Comparison of ENCODE assay signal across 29 cellular contexts in the genomic region with DNA sequence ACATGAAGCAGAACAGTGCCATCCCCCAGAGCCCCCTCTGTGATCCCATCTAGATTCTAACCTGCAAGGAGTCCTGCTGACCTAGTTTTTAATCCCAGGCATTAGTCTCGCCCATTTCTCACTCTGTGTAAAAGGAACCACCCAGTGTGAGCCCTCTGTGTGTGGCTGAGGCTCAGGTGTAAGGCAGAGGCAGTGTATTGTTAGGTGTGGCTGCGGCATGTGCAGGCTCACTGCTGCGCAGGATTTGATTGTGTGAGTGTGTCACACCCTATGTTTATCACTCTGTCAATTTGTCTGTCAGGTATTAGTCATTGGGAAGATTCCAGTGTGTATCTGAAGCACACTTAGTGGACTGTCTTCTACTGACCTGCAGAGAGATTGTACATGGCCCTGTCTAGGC. TPM values are rescaled to one million over a fixed set of nuclear protein-coding genes. Genes with fewer than 3 reads are reported as not detected.
"Had no signal": no experiment of that assay in that cellular context is flagged by ENCODE, and none has a peak within 500 bp of the region (broad histone marks: within the 10 kb centered on the region; RNA-seq: fewer than 3 reads in every experiment).

No MANE protein-coding gene starts in this region.

- ATAC-seq: gastroesophageal sphincter; heart right ventricle; left colon; right cardiac atrium; stimulated activated effector memory CD8-positive, alpha-beta T cell treated with anti-CD3 and anti-CD28 coated beads, Interleukin-12 subunit alpha, Interleukin-12 subunit beta, amount 100 ng/mL, for 72 hours had no signal

- DNase-seq: colonic mucosa; effector CD8-positive, alpha-beta T cell; endodermal cell; heart right ventricle; hippocampal formation; immature natural killer cell; islet precursor cell; kidney glomerular epithelial cell; left colon; right cardiac atrium; sigmoid colon; stimulated activated CD4-positive, alpha-beta T cell treated with anti-CD3 and anti-CD28 coated beads, Interleukin-2, amount 100 ng/mL, for 24 hours; stimulated activated CD4-positive, alpha-beta T cell treated with anti-CD3 and anti-CD28 coated beads, Interleukin-4, amount 100 ng/mL, for 24 hours; upper lobe of left lung had no signal

- H3K4me1 ChIP-seq: colonic mucosa, gastroesophageal sphincter, heart right ventricle, parathyroid adenoma, prostate gland, sigmoid colon, tibial nerve, upper lobe of left lung had no signal

- H3K27me3 ChIP-seq: colonic mucosa, sigmoid colon, tibial nerve, upper lobe of left lung had no signal

- H3K27ac ChIP-seq: colonic mucosa, gastroesophageal sphincter, heart right ventricle, parathyroid adenoma, prostate gland, sigmoid colon, thoracic aorta, tibial nerve, upper lobe of left lung had no signal

- H3K36me3 ChIP-seq: colonic mucosa, gastroesophageal sphincter, heart right ventricle, prostate gland, sigmoid colon, thoracic aorta, tibial nerve, upper lobe of left lung had no signal

- H3K4me3 ChIP-seq: colonic mucosa, gastroesophageal sphincter, heart right ventricle, lung, prostate gland, sigmoid colon, thoracic aorta, tibial nerve, upper lobe of left lung had no signal

RNA-seq across cellular contexts. Expression of a gene that starts 13.7 kb away (rescaled TPM):
- total RNA-seq: chondrocyte; colonic mucosa; endodermal cell; epithelial cell of proximal tubule; gastroesophageal sphincter; heart right ventricle; left colon; liver; lung; mononuclear cell; natural killer cell treated with Interleukin-12 subunit alpha and Interleukin-12 subunit beta and Interleukin-15 and Interleukin-18, amount 100 ng/mL, for 72 hours; neural crest cell; osteoblast; right cardiac atrium; sigmoid colon; skeletal muscle tissue; thoracic aorta; tibial nerve; upper lobe of left lung had no signal
- polyA plus RNA-seq: heart right ventricle, immature natural killer cell, liver, lung, right cardiac atrium, sigmoid colon had no signal

RNA-seq across cellular contexts. Expression of a gene that starts 24.5 kb away (rescaled TPM):
- total RNA-seq: chondrocyte; colonic mucosa; epithelial cell of proximal tubule; gastroesophageal sphincter; heart right ventricle; left colon; liver; lung; mononuclear cell; natural killer cell treated with Interleukin-12 subunit alpha and Interleukin-12 subunit beta and Interleukin-15 and Interleukin-18, amount 100 ng/mL, for 72 hours; neural crest cell; osteoblast; prostate gland; right cardiac atrium; sigmoid colon; skeletal muscle tissue; thoracic aorta; tibial nerve; upper lobe of left lung had no signal
- polyA plus RNA-seq: heart right ventricle, immature natural killer cell, liver, lung, right cardiac atrium, sigmoid colon had no signal

RNA-seq across cellular contexts. Expression of a gene that starts 37.7 kb away (rescaled TPM):
- total RNA-seq: chondrocyte; colonic mucosa; endodermal cell; epithelial cell of proximal tubule; gastroesophageal sphincter; heart right ventricle; left colon; liver; lung; mononuclear cell; natural killer cell treated with Interleukin-12 subunit alpha and Interleukin-12 subunit beta and Interleukin-15 and Interleukin-18, amount 100 ng/mL, for 72 hours; neural crest cell; osteoblast; prostate gland; right cardiac atrium; sigmoid colon; skeletal muscle tissue; thoracic aorta; tibial nerve; upper lobe of left lung had no signal
- polyA plus RNA-seq: heart right ventricle, immature natural killer cell, liver, lung, right cardiac atrium, sigmoid colon had no signal
